Comparison of ENCODE assay signal across 25 cellular contexts in genomic region chrX:149691794-149692193, GRCh38.
"Had no signal": no experiment of that assay in that cellular context is flagged by ENCODE, and none has a peak within 500 bp of the region (broad histone marks: within the 10 kb centered on the region; RNA-seq: fewer than 3 reads in every experiment).

No MANE protein-coding gene starts in this region.

- H3K36me3 ChIP-seq: stomach, suprapubic skin, thoracic aorta, thyroid gland, tibial artery, tibial nerve, transverse colon, upper lobe of left lung, upper lobe of right lung, uterus, vagina had no signal

- H3K9me3 ChIP-seq: suprapubic skin, testis, thoracic aorta, thyroid gland, tibial artery, tibial nerve, transverse colon, upper lobe of right lung, uterus, vagina had no signal

- H3K27ac ChIP-seq: stomach, suprapubic skin, testis, thoracic aorta, thyroid gland, tibial artery, tibial nerve, transverse colon, upper lobe of left lung, upper lobe of right lung, uterus, vagina had no signal

- H3K4me3 ChIP-seq: stomach, suprapubic skin, testis, thoracic aorta, thyroid gland, tibial artery, tibial nerve, transverse colon, upper lobe of left lung, upper lobe of right lung, uterus, vagina had no signal

- FAIRE-seq: urothelium cell line had no signal

- DNase-seq: stimulated activated CD4-positive, alpha-beta T cell treated with anti-CD3 and anti-CD28 coated beads, Interleukin-2, amount 100 ng/mL, for 48 hours; stimulated activated CD4-positive, alpha-beta T cell treated with anti-CD3 and anti-CD28 coated beads, Interleukin-4, amount 100 ng/mL, for 1 hour; stimulated activated CD4-positive, alpha-beta T cell treated with anti-CD3 and anti-CD28 coated beads, Interleukin-4, amount 100 ng/mL, for 24 hours; stimulated activated CD4-positive, alpha-beta T cell treated with anti-CD3 and anti-CD28 coated beads, Interleukin-4, amount 100 ng/mL, for 4 hours; stimulated activated CD8-positive, alpha-beta memory T cell treated with anti-CD3 and anti-CD28 coated beads, Interleukin-4, amount 100 ng/mL, for 48 hours; stimulated activated naive B cell treated with anti-CD40 and anti-IgM and Interleukin-4, amounts not matched to agents 10 μg/mL and 1 μg/mL and 100 μg/mL, for 72 hours; stimulated activated naive CD4-positive, alpha-beta T cell; stimulated activated naive CD4-positive, alpha-beta T cell treated with Interleukin-2 at 50 U/mL for 16 hours; stimulated activated naive CD8-positive, alpha-beta T cell treated with anti-CD3 and anti-CD28 coated beads, Interleukin-15, amount 100 ng/mL, for 72 hours; stimulated activated naive CD8-positive, alpha-beta T cell treated with anti-CD3 and anti-CD28 coated beads, Interleukin-15, Interleukin-2, amounts not matched to agents 100 U/mL and 50 U/mL, for 24 hours; stomach; substantia nigra; testis; thyroid gland; tibial artery; transverse colon; trophoblast cell; upper lobe of left lung; upper lobe of right lung; uterus had no signal

- H3K4me1 ChIP-seq: stomach, suprapubic skin, testis, thyroid gland, tibial artery, tibial nerve, transverse colon, upper lobe of left lung, upper lobe of right lung, uterus, vagina had no signal
